Comparison of ENCODE assay signal across 10 cellular contexts in genomic region chr16:2770057-2770780, GRCh38. TPM values are rescaled to one million over a fixed set of nuclear protein-coding genes. Genes with fewer than 3 reads are reported as not detected.
DNase-seq lines count a peak whose midpoint lies in the region; ATAC-seq and TF ChIP-seq lines count a peak whose summit lies in the region.
"Had no signal": no experiment of that assay in that cellular context is flagged by ENCODE, and none has a peak within 500 bp of the region (broad histone marks: within the 10 kb centered on the region; RNA-seq: fewer than 3 reads in every experiment).

No MANE protein-coding gene starts in this region.

- CTCF ChIA-PET in activated CD8-positive, alpha-beta T cell treated with anti-CD3 and anti-CD28 coated beads for 36 hours (lab: Charles Lee) = no interaction called here
- CTCF ChIA-PET in HEK293T (lab: Yijun Ruan, JAX) = interaction anchor here (1.1 kb wide), 1 partner anchor 17 kb away, joined by 3 read pairs; no protein-coding TSS in a partner anchor

- H3K27ac ChIP-seq in 22Rv1 (peak overlapping the region; percentile 34), SJCRH30 (no peak overlapping the region)

- peak; percentile 28 for ATAC-seq in activated CD8-positive, alpha-beta T cell treated with anti-CD3 and anti-CD28 coated beads for 36 hours
- ATAC-seq in memory B cell (ENCODE audit: low read depth) (peak; percentile 12), GM21825 (IDR thresholded peaks at IDR 0.05; ENCODE audit: unreplicated experiment) (no peak)

- no peaks in the 10 kb centered on the region for H3K27me3 Mint-ChIP-seq in activated CD8-positive, alpha-beta T cell treated with anti-CD3 and anti-CD28 coated beads for 36 hours
- no peaks in the 10 kb centered on the region for H3K27me3 Mint-ChIP-seq in memory B cell

- H3K4me3 Mint-ChIP-seq in activated CD8-positive, alpha-beta T cell treated with anti-CD3 and anti-CD28 coated beads for 36 hours = no peak overlapping the region
- no peak overlapping the region for H3K4me3 Mint-ChIP-seq in memory B cell

- DNase-seq in GM13976 (ENCODE audit: low spot score) (no peak), memory B cell (ENCODE audit: low spot score in 2 of 2) (no peak), HEK293T (ENCODE audit: extremely low spot score) (no peak), SJCRH30 (no peak)
- DNase-seq in activated CD8-positive, alpha-beta T cell treated with anti-CD3 and anti-CD28 coated beads for 36 hours = no peak
- no peak for DNase-seq in activated CD4-positive, CD25-positive, alpha-beta regulatory T cell (lab: John Stamatoyannopoulos, UW)
- DNase-seq: NCI-H510A had no signal

- peaks cover 8% of the 10 kb centered on the region for H3K4me1 Mint-ChIP-seq in activated CD8-positive, alpha-beta T cell treated with anti-CD3 and anti-CD28 coated beads for 36 hours (ENCODE audit: low read depth)
- peaks cover 21% of the 10 kb centered on the region for H3K4me1 Mint-ChIP-seq in memory B cell

- TF ChIP-seq CTCF in 22Rv1 (IDR thresholded peaks at IDR 0.05) = peak; percentile 21; the same call in 1 of the 2 replicates
- TF ChIP-seq CTCF in GM13976 (IDR thresholded peaks at IDR 0.05; ENCODE audit: borderline replicate concordance, control extremely low read depth, extremely low read depth, insufficient read depth, missing control alignments) = peak; percentile 15
- TF ChIP-seq CTCF in activated CD8-positive, alpha-beta T cell treated with anti-CD3 and anti-CD28 coated beads for 36 hours (IDR thresholded peaks at IDR 0.05) = no peak

- no peaks in the 10 kb centered on the region for H3K9me3 ChIP-seq in SJCRH30 (replicated peaks)

- no peaks in the 10 kb centered on the region for H3K9me3 Mint-ChIP-seq in activated CD8-positive, alpha-beta T cell treated with anti-CD3 and anti-CD28 coated beads for 36 hours
- no peaks in the 10 kb centered on the region for H3K9me3 Mint-ChIP-seq in memory B cell

- no peaks in the 10 kb centered on the region for H3K27me3 ChIP-seq in SJCRH30

- H3K4me1 ChIP-seq in SJCRH30 = peaks cover 6% of the 10 kb centered on the region; the same call in 1 of the 2 replicates

- no peak overlapping the region for H3K4me3 ChIP-seq in SJCRH30

- peaks cover 57% of the 10 kb centered on the region for H3K36me3 Mint-ChIP-seq in activated CD8-positive, alpha-beta T cell treated with anti-CD3 and anti-CD28 coated beads for 36 hours (ENCODE audit: low read depth)
- peaks cover 43% of the 10 kb centered on the region for H3K36me3 Mint-ChIP-seq in memory B cell

- intact Hi-C loops in activated CD8-positive, alpha-beta T cell treated with anti-CD3 and anti-CD28 coated beads for 36 hours (cut with micrococcal nuclease) = no loop called here

- peaks cover 79% of the 10 kb centered on the region for H3K36me3 ChIP-seq in SJCRH30

- no peak overlapping the region for H3K27ac Mint-ChIP-seq in activated CD8-positive, alpha-beta T cell treated with anti-CD3 and anti-CD28 coated beads for 36 hours
- peak overlapping the region; percentile 80 for H3K27ac Mint-ChIP-seq in memory B cell

- in situ Hi-C loops in GM13976 (cut with MboI; ENCODE audit: low sequenced_read_pairs, unreplicated experiment) = no loop called here

- POLR2A ChIA-PET in activated CD8-positive, alpha-beta T cell treated with anti-CD3 and anti-CD28 coated beads for 36 hours (lab: Charles Lee) = interaction anchor here (0.8 to 4.5 kb wide), 4 partner anchors 12 to 19 kb away, joined by 3 to 45 read pairs (median 20); partner anchors contain the start of gene SRRM2
- POLR2A ChIA-PET in HEK293T (lab: Yijun Ruan, JAX) = interaction anchor here (3.7 to 4.2 kb wide), 2 partner anchors 8 to 18 kb away, joined by 23 to 31 read pairs; partner anchors contain the start of genes ELOB and SRRM2

TF ChIP-seq in HEK293T, 16 proteins besides CTCF, POLR2A, EP300 and RAD21:
- TF ChIP-seq BHLHE40 (IDR thresholded peaks at IDR 0.05; ENCODE audit: borderline replicate concordance) = no peak
- TF ChIP-seq ELF4 (IDR thresholded peaks at IDR 0.05) = no peak
- no peak for TF ChIP-seq SP1 (IDR thresholded peaks at IDR 0.05)
- no peak for TF ChIP-seq SUZ12 (IDR thresholded peaks at IDR 0.05)
- TF ChIP-seq FOXM1 (IDR thresholded peaks at IDR 0.05; ENCODE audit: borderline replicate concordance) = no peak
- no peak for TF ChIP-seq LEF1 (IDR thresholded peaks at IDR 0.05; ENCODE audit: borderline replicate concordance)
- no peak for TF ChIP-seq NFRKB (IDR thresholded peaks at IDR 0.05)
- TF ChIP-seq FOXK2 (IDR thresholded peaks at IDR 0.05) = no peak
- TF ChIP-seq L3MBTL2 (conservative IDR thresholded peaks at IDR 0.05) = no peak
- no peak for TF ChIP-seq CTBP1 (IDR thresholded peaks at IDR 0.05; ENCODE audit: borderline replicate concordance)
- no peak for TF ChIP-seq ARNT (IDR thresholded peaks at IDR 0.05)
- no peak for TF ChIP-seq TARDBP (IDR thresholded peaks at IDR 0.05)

RNA-seq across cellular contexts. Expression of gene ELOB, which starts 6.9 kb away (rescaled TPM):
- 100 to 1,000 TPM; 174 to 178 TPM for total RNA-seq in activated CD8-positive, alpha-beta T cell treated with anti-CD3 and anti-CD28 coated beads for 36 hours
- total RNA-seq in SJCRH30 (2014; rRNA removed; shearing (Covaris generic)) = 90.5 and 119 TPM in 2 replicates

RNA-seq across cellular contexts. Expression of gene PRSS33, which starts 17.1 kb away (rescaled TPM):
- under 1 TPM in 1 of 2 experiments, not detected in 1; 0.29 TPM for total RNA-seq in activated CD8-positive, alpha-beta T cell treated with anti-CD3 and anti-CD28 coated beads for 36 hours
- total RNA-seq in SJCRH30 (2014; rRNA removed; shearing (Covaris generic)) = not detected in 2 replicates

RNA-seq across cellular contexts. Expression of gene SRRM2, which starts 17.8 kb away (rescaled TPM):
- 100 to 1,000 TPM; 518 to 561 TPM for total RNA-seq in activated CD8-positive, alpha-beta T cell treated with anti-CD3 and anti-CD28 coated beads for 36 hours
- 85.9 and 107 TPM in 2 replicates for total RNA-seq in SJCRH30 (2014; rRNA removed; shearing (Covaris generic))

RNA-seq across cellular contexts. Expression of gene PRSS41, which starts 28.1 kb away (rescaled TPM):
- not detected for total RNA-seq in activated CD8-positive, alpha-beta T cell treated with anti-CD3 and anti-CD28 coated beads for 36 hours
- not detected in 2 replicates for total RNA-seq in SJCRH30 (2014; rRNA removed; shearing (Covaris generic))
- total RNA-seq: activated CD8-positive, alpha-beta memory T cell treated with anti-CD3 and anti-CD28 coated beads for 36 hours had no signal

RNA-seq across cellular contexts. Expression of gene PRSS21, which starts 46.8 kb away (rescaled TPM):
- 10 to 100 TPM; 11.3 to 12.5 TPM for total RNA-seq in activated CD8-positive, alpha-beta T cell treated with anti-CD3 and anti-CD28 coated beads for 36 hours
- not detected in 2 replicates for total RNA-seq in SJCRH30 (2014; rRNA removed; shearing (Covaris generic))
